Comparison of ENCODE assay signal across 1 cellular context in the genomic region with DNA sequence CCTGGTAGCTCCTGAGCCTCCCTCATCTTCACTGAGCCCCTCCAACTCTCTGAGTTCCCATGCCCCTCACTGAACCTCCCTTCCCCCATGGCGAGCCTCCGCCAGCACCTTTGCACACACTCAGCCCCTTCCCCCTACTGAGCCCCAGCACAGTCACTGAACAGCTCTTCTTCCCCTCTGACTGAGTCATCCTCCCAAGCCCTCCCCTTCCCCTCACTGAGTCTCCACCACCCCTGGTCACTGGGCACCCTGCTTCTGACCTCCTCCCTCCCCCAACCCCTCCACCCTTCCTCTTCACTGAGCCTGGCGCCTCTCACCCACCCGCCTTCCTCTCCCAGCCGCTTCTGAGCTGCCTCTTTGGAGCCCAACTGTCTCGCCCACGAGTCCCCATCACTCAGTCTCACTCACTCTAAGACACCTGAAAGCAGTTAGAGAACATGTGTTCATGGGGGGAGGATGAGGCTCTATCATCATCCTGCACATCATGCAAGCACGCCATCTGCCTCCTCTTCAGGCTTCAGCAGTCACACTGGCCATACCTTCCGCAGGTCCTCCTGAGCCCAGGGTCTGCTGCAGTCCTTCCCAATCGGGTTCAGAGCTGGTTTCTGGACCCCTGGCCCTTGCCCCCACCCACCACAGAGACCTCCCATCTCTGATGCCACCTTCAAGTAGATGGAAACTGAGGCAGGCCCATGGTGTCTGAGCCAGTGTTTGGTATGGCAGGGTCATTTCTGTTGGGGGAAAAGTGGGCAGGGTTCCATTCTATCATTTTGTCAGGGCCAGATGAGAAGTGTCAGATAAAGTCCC.
TF ChIP-seq lines count a peak whose summit lies in the region.

No MANE protein-coding gene starts in this region.

TF ChIP-seq in HepG2, 621 proteins besides CTCF, POLR2A, EP300 and RAD21 (continued from another document and continues in another):
- TF ChIP-seq, protein P1, sequence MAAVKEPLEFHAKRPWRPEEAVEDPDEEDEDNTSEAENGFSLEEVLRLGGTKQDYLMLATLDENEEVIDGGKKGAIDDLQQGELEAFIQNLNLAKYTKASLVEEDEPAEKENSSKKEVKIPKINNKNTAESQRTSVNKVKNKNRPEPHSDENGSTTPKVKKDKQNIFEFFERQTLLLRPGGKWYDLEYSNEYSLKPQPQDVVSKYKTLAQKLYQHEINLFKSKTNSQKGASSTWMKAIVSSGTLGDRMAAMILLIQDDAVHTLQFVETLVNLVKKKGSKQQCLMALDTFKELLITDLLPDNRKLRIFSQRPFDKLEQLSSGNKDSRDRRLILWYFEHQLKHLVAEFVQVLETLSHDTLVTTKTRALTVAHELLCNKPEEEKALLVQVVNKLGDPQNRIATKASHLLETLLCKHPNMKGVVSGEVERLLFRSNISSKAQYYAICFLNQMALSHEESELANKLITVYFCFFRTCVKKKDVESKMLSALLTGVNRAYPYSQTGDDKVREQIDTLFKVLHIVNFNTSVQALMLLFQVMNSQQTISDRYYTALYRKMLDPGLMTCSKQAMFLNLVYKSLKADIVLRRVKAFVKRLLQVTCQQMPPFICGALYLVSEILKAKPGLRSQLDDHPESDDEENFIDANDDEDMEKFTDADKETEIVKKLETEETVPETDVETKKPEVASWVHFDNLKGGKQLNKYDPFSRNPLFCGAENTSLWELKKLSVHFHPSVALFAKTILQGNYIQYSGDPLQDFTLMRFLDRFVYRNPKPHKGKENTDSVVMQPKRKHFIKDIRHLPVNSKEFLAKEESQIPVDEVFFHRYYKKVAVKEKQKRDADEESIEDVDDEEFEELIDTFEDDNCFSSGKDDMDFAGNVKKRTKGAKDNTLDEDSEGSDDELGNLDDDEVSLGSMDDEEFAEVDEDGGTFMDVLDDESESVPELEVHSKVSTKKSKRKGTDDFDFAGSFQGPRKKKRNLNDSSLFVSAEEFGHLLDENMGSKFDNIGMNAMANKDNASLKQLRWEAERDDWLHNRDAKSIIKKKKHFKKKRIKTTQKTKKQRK (IDR thresholded peaks at IDR 0.05; ENCODE audit: low read length), result no peak
- TF ChIP-seq IKZF4 (CRISPR knock-in tag; IDR thresholded peaks at IDR 0.05; ENCODE audit: borderline replicate concordance, low read depth, not compliant biosample characterization) (no peak), ZFP62 (CRISPR knock-in tag; IDR thresholded peaks at IDR 0.05) (no peak), POGZ (CRISPR knock-in tag; IDR thresholded peaks at IDR 0.05) (no peak), XBP1 (CRISPR knock-in tag; IDR thresholded peaks at IDR 0.05) (no peak), EHMT2 (IDR thresholded peaks at IDR 0.05; ENCODE audit: borderline replicate concordance, low read depth, low read length) (no peak), FOXJ3 (CRISPR knock-in tag; IDR thresholded peaks at IDR 0.05; ENCODE audit: borderline replicate concordance) (no peak), SPEN (CRISPR knock-in tag; IDR thresholded peaks at IDR 0.05; ENCODE audit: low read depth) (peak; percentile 60; the same call in 1 of the 2 replicates), GABPB1 (CRISPR knock-in tag; IDR thresholded peaks at IDR 0.05) (peak; percentile 49), NCOA2 (CRISPR knock-in tag; IDR thresholded peaks at IDR 0.05) (peak; percentile 30; the same call in 1 of the 2 replicates), ZNF713 (CRISPR knock-in tag; IDR thresholded peaks at IDR 0.05) (no peak), NFIC (IDR thresholded peaks at IDR 0.05; ENCODE audit: low read length) (no peak), CCAR2 (optimal IDR thresholded peaks at IDR 0.05; ENCODE audit: low read depth, low read length) (no peak), SP2 (CRISPR knock-in tag; IDR thresholded peaks at IDR 0.05) (peak; percentile 60), SALL2 (CRISPR knock-in tag; IDR thresholded peaks at IDR 0.05) (0 out of 2 replicates have a peak, but pooled peaks have one; percentile 57), FOXA3 (CRISPR knock-in tag; IDR thresholded peaks at IDR 0.05) (peak; percentile 14; the same call in 1 of the 2 replicates), ZBTB38 (CRISPR knock-in tag; IDR thresholded peaks at IDR 0.05) (peak; percentile 75), IRF2 (CRISPR knock-in tag; IDR thresholded peaks at IDR 0.05) (peak; percentile 63; the same call in 1 of the 2 replicates), GLI4 (CRISPR knock-in tag; IDR thresholded peaks at IDR 0.05; ENCODE audit: borderline replicate concordance) (no peak), FOXO1 (CRISPR knock-in tag; IDR thresholded peaks at IDR 0.05) (no peak; the same call in 1 of the 2 replicates), SALL1 (CRISPR knock-in tag; IDR thresholded peaks at IDR 0.05) (peak; percentile 71), ETV6 (CRISPR knock-in tag; conservative IDR thresholded peaks at IDR 0.05) (0 out of 2 replicates have a peak, but pooled peaks have one; percentile 29), MYNN (CRISPR knock-in tag; IDR thresholded peaks at IDR 0.05; ENCODE audit: low read depth) (no peak), ARNT (IDR thresholded peaks at IDR 0.05) (no peak), ZNF101 (CRISPR knock-in tag; IDR thresholded peaks at IDR 0.05; ENCODE audit: borderline replicate concordance, low read depth) (no peak), ZNF382 (CRISPR knock-in tag; IDR thresholded peaks at IDR 0.05; ENCODE audit: borderline replicate concordance) (no peak), ZNF747 (CRISPR knock-in tag; IDR thresholded peaks at IDR 0.05; ENCODE audit: borderline replicate concordance) (no peak), FOSL1 (CRISPR knock-in tag; IDR thresholded peaks at IDR 0.05; ENCODE audit: borderline replicate concordance) (peak; percentile 81; the same call in 1 of the 2 replicates), ZNF20 (CRISPR knock-in tag; IDR thresholded peaks at IDR 0.05) (no peak)
- TF ChIP-seq, protein P2, sequence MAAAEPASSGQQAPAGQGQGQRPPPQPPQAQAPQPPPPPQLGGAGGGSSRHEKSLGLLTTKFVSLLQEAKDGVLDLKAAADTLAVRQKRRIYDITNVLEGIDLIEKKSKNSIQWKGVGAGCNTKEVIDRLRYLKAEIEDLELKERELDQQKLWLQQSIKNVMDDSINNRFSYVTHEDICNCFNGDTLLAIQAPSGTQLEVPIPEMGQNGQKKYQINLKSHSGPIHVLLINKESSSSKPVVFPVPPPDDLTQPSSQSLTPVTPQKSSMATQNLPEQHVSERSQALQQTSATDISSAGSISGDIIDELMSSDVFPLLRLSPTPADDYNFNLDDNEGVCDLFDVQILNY (CRISPR knock-in tag; conservative IDR thresholded peaks at IDR 0.05), result no peak
- TF ChIP-seq, protein P3, sequence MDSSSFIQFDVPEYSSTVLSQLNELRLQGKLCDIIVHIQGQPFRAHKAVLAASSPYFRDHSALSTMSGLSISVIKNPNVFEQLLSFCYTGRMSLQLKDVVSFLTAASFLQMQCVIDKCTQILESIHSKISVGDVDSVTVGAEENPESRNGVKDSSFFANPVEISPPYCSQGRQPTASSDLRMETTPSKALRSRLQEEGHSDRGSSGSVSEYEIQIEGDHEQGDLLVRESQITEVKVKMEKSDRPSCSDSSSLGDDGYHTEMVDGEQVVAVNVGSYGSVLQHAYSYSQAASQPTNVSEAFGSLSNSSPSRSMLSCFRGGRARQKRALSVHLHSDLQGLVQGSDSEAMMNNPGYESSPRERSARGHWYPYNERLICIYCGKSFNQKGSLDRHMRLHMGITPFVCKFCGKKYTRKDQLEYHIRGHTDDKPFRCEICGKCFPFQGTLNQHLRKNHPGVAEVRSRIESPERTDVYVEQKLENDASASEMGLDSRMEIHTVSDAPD (CRISPR knock-in tag; IDR thresholded peaks at IDR 0.05), result no peak
- TF ChIP-seq, protein P4, sequence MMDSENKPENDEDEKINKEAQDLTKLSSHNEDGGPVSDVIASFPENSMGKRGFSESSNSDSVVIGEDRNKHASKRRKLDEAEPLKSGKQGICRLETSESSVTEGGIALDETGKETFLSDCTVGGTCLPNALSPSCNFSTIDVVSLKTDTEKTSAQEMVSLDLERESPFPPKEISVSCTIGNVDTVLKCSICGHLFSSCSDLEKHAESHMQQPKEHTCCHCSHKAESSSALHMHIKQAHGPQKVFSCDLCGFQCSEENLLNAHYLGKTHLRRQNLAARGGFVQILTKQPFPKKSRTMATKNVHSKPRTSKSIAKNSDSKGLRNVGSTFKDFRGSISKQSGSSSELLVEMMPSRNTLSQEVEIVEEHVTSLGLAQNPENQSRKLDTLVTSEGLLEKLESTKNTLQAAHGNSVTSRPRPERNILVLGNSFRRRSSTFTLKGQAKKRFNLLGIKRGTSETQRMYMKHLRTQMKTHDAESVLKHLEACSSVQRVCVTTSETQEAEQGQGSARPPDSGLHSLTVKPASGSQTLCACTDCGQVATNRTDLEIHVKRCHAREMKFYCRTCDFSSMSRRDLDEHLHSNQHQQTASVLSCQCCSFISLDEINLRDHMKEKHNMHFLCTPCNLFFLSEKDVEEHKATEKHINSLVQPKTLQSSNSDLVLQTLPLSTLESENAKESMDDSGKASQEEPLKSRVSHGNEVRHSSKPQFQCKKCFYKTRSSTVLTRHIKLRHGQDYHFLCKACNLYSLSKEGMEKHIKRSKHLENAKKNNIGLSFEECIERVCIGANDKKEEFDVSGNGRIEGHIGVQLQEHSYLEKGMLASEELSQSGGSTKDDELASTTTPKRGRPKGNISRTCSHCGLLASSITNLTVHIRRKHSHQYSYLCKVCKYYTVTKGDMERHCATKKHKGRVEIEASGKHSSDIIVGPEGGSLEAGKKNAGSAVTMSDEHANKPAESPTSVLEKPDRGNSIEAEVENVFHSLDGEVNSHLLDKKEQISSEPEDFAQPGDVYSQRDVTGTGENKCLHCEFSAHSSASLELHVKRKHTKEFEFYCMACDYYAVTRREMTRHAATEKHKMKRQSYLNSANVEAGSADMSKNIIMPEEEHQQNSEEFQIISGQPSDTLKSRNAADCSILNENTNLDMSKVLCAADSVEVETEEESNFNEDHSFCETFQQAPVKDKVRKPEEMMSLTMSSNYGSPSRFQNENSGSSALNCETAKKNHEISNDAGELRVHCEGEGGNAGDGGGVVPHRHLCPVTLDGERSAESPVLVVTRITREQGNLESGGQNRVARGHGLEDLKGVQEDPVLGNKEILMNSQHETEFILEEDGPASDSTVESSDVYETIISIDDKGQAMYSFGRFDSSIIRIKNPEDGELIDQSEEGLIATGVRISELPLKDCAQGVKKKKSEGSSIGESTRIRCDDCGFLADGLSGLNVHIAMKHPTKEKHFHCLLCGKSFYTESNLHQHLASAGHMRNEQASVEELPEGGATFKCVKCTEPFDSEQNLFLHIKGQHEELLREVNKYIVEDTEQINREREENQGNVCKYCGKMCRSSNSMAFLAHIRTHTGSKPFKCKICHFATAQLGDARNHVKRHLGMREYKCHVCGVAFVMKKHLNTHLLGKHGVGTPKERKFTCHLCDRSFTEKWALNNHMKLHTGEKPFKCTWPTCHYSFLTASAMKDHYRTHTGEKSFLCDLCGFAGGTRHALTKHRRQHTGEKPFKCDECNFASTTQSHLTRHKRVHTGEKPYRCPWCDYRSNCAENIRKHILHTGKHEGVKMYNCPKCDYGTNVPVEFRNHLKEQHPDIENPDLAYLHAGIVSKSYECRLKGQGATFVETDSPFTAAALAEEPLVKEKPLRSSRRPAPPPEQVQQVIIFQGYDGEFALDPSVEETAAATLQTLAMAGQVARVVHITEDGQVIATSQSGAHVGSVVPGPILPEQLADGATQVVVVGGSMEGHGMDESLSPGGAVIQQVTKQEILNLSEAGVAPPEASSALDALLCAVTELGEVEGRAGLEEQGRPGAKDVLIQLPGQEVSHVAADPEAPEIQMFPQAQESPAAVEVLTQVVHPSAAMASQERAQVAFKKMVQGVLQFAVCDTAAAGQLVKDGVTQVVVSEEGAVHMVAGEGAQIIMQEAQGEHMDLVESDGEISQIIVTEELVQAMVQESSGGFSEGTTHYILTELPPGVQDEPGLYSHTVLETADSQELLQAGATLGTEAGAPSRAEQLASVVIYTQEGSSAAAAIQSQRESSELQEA (CRISPR knock-in tag; IDR thresholded peaks at IDR 0.05; ENCODE audit: not compliant biosample characterization), result no peak
- TF ChIP-seq, protein P5, sequence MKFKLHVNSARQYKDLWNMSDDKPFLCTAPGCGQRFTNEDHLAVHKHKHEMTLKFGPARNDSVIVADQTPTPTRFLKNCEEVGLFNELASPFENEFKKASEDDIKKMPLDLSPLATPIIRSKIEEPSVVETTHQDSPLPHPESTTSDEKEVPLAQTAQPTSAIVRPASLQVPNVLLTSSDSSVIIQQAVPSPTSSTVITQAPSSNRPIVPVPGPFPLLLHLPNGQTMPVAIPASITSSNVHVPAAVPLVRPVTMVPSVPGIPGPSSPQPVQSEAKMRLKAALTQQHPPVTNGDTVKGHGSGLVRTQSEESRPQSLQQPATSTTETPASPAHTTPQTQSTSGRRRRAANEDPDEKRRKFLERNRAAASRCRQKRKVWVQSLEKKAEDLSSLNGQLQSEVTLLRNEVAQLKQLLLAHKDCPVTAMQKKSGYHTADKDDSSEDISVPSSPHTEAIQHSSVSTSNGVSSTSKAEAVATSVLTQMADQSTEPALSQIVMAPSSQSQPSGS (CRISPR knock-in tag; IDR thresholded peaks at IDR 0.05), result no peak
- TF ChIP-seq, protein P6, sequence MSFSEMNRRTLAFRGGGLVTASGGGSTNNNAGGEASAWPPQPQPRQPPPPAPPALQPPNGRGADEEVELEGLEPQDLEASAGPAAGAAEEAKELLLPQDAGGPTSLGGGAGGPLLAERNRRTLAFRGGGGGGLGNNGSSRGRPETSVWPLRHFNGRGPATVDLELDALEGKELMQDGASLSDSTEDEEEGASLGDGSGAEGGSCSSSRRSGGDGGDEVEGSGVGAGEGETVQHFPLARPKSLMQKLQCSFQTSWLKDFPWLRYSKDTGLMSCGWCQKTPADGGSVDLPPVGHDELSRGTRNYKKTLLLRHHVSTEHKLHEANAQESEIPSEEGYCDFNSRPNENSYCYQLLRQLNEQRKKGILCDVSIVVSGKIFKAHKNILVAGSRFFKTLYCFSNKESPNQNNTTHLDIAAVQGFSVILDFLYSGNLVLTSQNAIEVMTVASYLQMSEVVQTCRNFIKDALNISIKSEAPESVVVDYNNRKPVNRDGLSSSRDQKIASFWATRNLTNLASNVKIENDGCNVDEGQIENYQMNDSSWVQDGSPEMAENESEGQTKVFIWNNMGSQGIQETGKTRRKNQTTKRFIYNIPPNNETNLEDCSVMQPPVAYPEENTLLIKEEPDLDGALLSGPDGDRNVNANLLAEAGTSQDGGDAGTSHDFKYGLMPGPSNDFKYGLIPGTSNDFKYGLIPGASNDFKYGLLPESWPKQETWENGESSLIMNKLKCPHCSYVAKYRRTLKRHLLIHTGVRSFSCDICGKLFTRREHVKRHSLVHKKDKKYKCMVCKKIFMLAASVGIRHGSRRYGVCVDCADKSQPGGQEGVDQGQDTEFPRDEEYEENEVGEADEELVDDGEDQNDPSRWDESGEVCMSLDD (CRISPR knock-in tag; IDR thresholded peaks at IDR 0.05; ENCODE audit: borderline replicate concordance), result no peak; the same call in 1 of the 2 replicates
- TF ChIP-seq, protein P7, sequence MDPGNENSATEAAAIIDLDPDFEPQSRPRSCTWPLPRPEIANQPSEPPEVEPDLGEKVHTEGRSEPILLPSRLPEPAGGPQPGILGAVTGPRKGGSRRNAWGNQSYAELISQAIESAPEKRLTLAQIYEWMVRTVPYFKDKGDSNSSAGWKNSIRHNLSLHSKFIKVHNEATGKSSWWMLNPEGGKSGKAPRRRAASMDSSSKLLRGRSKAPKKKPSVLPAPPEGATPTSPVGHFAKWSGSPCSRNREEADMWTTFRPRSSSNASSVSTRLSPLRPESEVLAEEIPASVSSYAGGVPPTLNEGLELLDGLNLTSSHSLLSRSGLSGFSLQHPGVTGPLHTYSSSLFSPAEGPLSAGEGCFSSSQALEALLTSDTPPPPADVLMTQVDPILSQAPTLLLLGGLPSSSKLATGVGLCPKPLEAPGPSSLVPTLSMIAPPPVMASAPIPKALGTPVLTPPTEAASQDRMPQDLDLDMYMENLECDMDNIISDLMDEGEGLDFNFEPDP (CRISPR knock-in tag; conservative IDR thresholded peaks at IDR 0.05), result no peak
- TF ChIP-seq, protein P8, sequence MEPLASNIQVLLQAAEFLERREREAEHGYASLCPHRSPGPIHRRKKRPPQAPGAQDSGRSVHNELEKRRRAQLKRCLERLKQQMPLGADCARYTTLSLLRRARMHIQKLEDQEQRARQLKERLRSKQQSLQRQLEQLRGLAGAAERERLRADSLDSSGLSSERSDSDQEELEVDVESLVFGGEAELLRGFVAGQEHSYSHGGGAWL (CRISPR knock-in tag; IDR thresholded peaks at IDR 0.05), result no peak
